22 cellular contexts compared by ENCODE assay signal in genomic region chr1:183497218-183497617, GRCh38.
"Had no signal": no experiment of that assay in that cellular context is flagged by ENCODE, and none has a peak within 500 bp of the region (broad histone marks: within the 10 kb centered on the region; RNA-seq: fewer than 3 reads in every experiment).

No MANE protein-coding gene starts in this region.

- H3K27ac Mint-ChIP-seq: activated CD4-positive, alpha-beta T cell treated with anti-CD3 and anti-CD28 coated beads for 36 hours; activated T-cell treated with anti-CD3 and anti-CD28 coated beads, Interleukin-2, amount 50 U/mL, for 24 hours; brain; mesothelial cell of epicardium; nephron progenitor cell; stimulated activated effector memory CD8-positive, alpha-beta T cell treated with anti-CD3 and anti-CD28 coated beads, Interleukin-12 subunit alpha, Interleukin-12 subunit beta, amount 100 ng/mL, for 72 hours; type B pancreatic cell had no signal

- H3K27me3 Mint-ChIP-seq: activated CD4-positive, alpha-beta memory T cell treated with anti-CD3 and anti-CD28 coated beads, Interleukin-2, amount 10 ng/mL, durations not matched to agents 7 days and 5 days; activated CD4-positive, alpha-beta T cell treated with anti-CD3 and anti-CD28 coated beads for 36 hours; activated T-cell treated with anti-CD3 and anti-CD28 coated beads, Interleukin-2, amount 50 U/mL, for 24 hours; brain; type B pancreatic cell had no signal

- H3K36me3 ChIP-seq: colonic mucosa, sigmoid colon, stomach had no signal

- H3K36me3 Mint-ChIP-seq: stimulated activated effector memory CD8-positive, alpha-beta T cell treated with anti-CD3 and anti-CD28 coated beads, Interleukin-12 subunit alpha, Interleukin-12 subunit beta, amount 100 ng/mL, for 72 hours had no signal

- H3K4me3 Mint-ChIP-seq: activated CD4-positive, alpha-beta memory T cell treated with anti-CD3 and anti-CD28 coated beads, Interleukin-2, amount 10 ng/mL, durations not matched to agents 7 days and 5 days; activated CD4-positive, alpha-beta T cell treated with anti-CD3 and anti-CD28 coated beads for 36 hours; activated T-cell treated with anti-CD3 and anti-CD28 coated beads, Interleukin-2, amount 50 U/mL, for 24 hours; brain; mesothelial cell of epicardium; nephron progenitor cell; stimulated activated effector memory CD8-positive, alpha-beta T cell treated with anti-CD3 and anti-CD28 coated beads, Interleukin-12 subunit alpha, Interleukin-12 subunit beta, amount 100 ng/mL, for 72 hours; type B pancreatic cell had no signal

- H3K9me3 Mint-ChIP-seq: activated CD4-positive, alpha-beta memory T cell treated with anti-CD3 and anti-CD28 coated beads, Interleukin-2, amount 10 ng/mL, durations not matched to agents 7 days and 5 days; activated T-cell treated with anti-CD3 and anti-CD28 coated beads, Interleukin-2, amount 50 U/mL, for 24 hours; stimulated activated effector memory CD8-positive, alpha-beta T cell treated with anti-CD3 and anti-CD28 coated beads, Interleukin-12 subunit alpha, Interleukin-12 subunit beta, amount 100 ng/mL, for 72 hours; type B pancreatic cell had no signal

- ATAC-seq: activated CD4-positive, alpha-beta T cell treated with anti-CD3 and anti-CD28 coated beads for 36 hours; left lobe of liver; stimulated activated effector memory CD8-positive, alpha-beta T cell treated with anti-CD3 and anti-CD28 coated beads, Interleukin-12 subunit alpha, Interleukin-12 subunit beta, amount 100 ng/mL, for 72 hours had no signal

- H3K27me3 ChIP-seq: colonic mucosa, sigmoid colon, stomach had no signal

- H3K4me3 ChIP-seq: colonic mucosa, lung, sigmoid colon, stomach had no signal

- FAIRE-seq: frontal cortex, kidney had no signal

- DNase-seq: activated CD4-positive, alpha-beta memory T cell treated with anti-CD3 and anti-CD28 coated beads, Interleukin-2, amount 10 ng/mL, durations not matched to agents 7 days and 5 days; activated CD4-positive, alpha-beta T cell treated with anti-CD3 and anti-CD28 coated beads for 36 hours; activated effector memory CD4-positive, alpha-beta T cell treated with Interleukin-2 at 50 U/mL for 16 hours; activated T-cell treated with anti-CD3 and anti-CD28 coated beads, Interleukin-2, amount 50 U/mL, for 24 hours; anterior cingulate cortex; caudate nucleus; colonic mucosa; erythroblast; hypothalamus; kidney; nephron progenitor cell; nucleus accumbens; sigmoid colon; stimulated activated CD4-positive, alpha-beta T cell treated with anti-CD3 and anti-CD28 coated beads, Interleukin-4, amount 100 ng/mL, for 24 hours; stomach had no signal

- H3K9me3 ChIP-seq: colonic mucosa, sigmoid colon, stomach had no signal

- H3K27ac ChIP-seq: colonic mucosa, sigmoid colon, stomach had no signal

- H3K4me1 Mint-ChIP-seq: mesothelial cell of epicardium, nephron progenitor cell had no signal
